ENCODE assay signal across 11 cellular contexts in genomic region chr2:210225461-210225798, GRCh38. TPM values are rescaled to one million over a fixed set of nuclear protein-coding genes. Genes with fewer than 3 reads are reported as not detected.
DNase-seq lines count a peak whose midpoint lies in the region; ATAC-seq and TF ChIP-seq lines count a peak whose summit lies in the region.
"Had no signal": no experiment of that assay in that cellular context is flagged by ENCODE, and none has a peak within 500 bp of the region (broad histone marks: within the 10 kb centered on the region; RNA-seq: fewer than 3 reads in every experiment).

No MANE protein-coding gene starts in this region.

- WGBS in spleen, 5 donors: 16 to 21% (median 17%) methylated on average over 10 of the region's 10 CpGs

- H3K27ac Mint-ChIP-seq in stimulated activated naive CD8-positive, alpha-beta T cell treated with anti-CD3 and anti-CD28 coated beads, Interleukin-15, amount 100 ng/mL, for 72 hours: no peak overlapping the region
- H3K27ac Mint-ChIP-seq: activated naive CD8-positive, alpha-beta T cell treated with anti-CD3 and anti-CD28 coated beads, Interleukin-2, amount 10 ng/mL, durations not matched to agents 7 days and 5 days; natural killer cell had no signal

- H3K27me3 Mint-ChIP-seq in stimulated activated naive CD8-positive, alpha-beta T cell treated with anti-CD3 and anti-CD28 coated beads, Interleukin-15, amount 100 ng/mL, for 72 hours: peaks cover 60% of the 10 kb centered on the region

- H3K9me3 Mint-ChIP-seq in stimulated activated naive CD8-positive, alpha-beta T cell treated with anti-CD3 and anti-CD28 coated beads, Interleukin-15, amount 100 ng/mL, for 72 hours: no peaks in the 10 kb centered on the region
- H3K9me3 Mint-ChIP-seq: activated naive CD8-positive, alpha-beta T cell treated with anti-CD3 and anti-CD28 coated beads, Interleukin-2, amount 10 ng/mL, durations not matched to agents 7 days and 5 days; natural killer cell had no signal

- peaks cover 7% of the 10 kb centered on the region for H3K4me1 Mint-ChIP-seq in stimulated activated naive CD8-positive, alpha-beta T cell treated with anti-CD3 and anti-CD28 coated beads, Interleukin-15, amount 100 ng/mL, for 72 hours

- ATAC-seq in HG02759 (IDR thresholded peaks at IDR 0.05; ENCODE audit: unreplicated experiment) (peak; percentile 2), left lobe of liver (no peak)
- no peak for ATAC-seq in stimulated activated naive CD8-positive, alpha-beta T cell treated with anti-CD3 and anti-CD28 coated beads, Interleukin-15, amount 100 ng/mL, for 72 hours

- no peak for DNase-seq in ascending aorta (ENCODE audit: low spot score in 2 of 2)
- no peak for DNase-seq in spleen
- DNase-seq in DMS 273 treated with DMSO at 0.1 percent for 48 hours (lab: John Stamatoyannopoulos, UW): no peak
- DNase-seq in left lobe of liver (ENCODE audit: low spot score): no peak
- no peak for DNase-seq in WERI-Rb-1
- DNase-seq in stimulated activated naive CD8-positive, alpha-beta T cell treated with anti-CD3 and anti-CD28 coated beads, Interleukin-15, amount 100 ng/mL, for 72 hours: no peak
- DNase-seq: natural killer cell, SHP77 had no signal

- H3K4me3 ChIP-seq in ascending aorta: peak overlapping the region; percentile 61 to 78
- H3K4me3 ChIP-seq in iPS-20b (ENCODE audit: low read length): peak overlapping the region; percentile 91
- H3K4me3 ChIP-seq in spleen: peak overlapping the region in 7 of 8 donors; percentile 24 to 65 (median 35)
- H3K4me3 ChIP-seq in WERI-Rb-1 (ENCODE audit: low read depth, low read length): no peak overlapping the region

- no peak for TF ChIP-seq CTCF in ascending aorta (IDR thresholded peaks at IDR 0.05)
- TF ChIP-seq CTCF in spleen (IDR thresholded peaks at IDR 0.05 in 8 of 11, conservative IDR thresholded peaks at IDR 0.05 in 3 of 11): no peak
- TF ChIP-seq CTCF in WERI-Rb-1 (IDR thresholded peaks at IDR 0.05; ENCODE audit: low read depth, low read length): no peak

- H3K27me3 ChIP-seq in ascending aorta (no peaks in the 10 kb centered on the region), iPS-20b (ENCODE audit: insufficient read depth, low read length) (peaks cover 46% of the 10 kb centered on the region), spleen (replicated peaks in 1 of 7) (peaks cover 0 to 82% (median 23%) of the 10 kb centered on the region in 7 donors), WERI-Rb-1 (ENCODE audit: insufficient read depth, low read depth, severe bottlenecking) (no peaks in the 10 kb centered on the region)

- H3K4me1 ChIP-seq in ascending aorta (peaks cover 0 to 15% of the 10 kb centered on the region in 2 donors), iPS-20b (ENCODE audit: insufficient read depth, low read length) (no peaks in the 10 kb centered on the region), spleen (peaks cover 0 to 16% (median 11%) of the 10 kb centered on the region in 6 donors)

- peaks cover 0 to 4% of the 10 kb centered on the region in 2 donors for H3K36me3 ChIP-seq in ascending aorta
- H3K36me3 ChIP-seq in iPS-20b (ENCODE audit: insufficient read depth, low read depth, low read length): no peaks in the 10 kb centered on the region
- H3K36me3 ChIP-seq in spleen: no peaks in the 10 kb centered on the region
- no peaks in the 10 kb centered on the region for H3K36me3 ChIP-seq in WERI-Rb-1

- H3K27ac ChIP-seq in ascending aorta (peak overlapping the region; percentile 94 to 95), iPS-20b (ENCODE audit: low read length) (no peak overlapping the region), spleen (no peak overlapping the region), WERI-Rb-1 (no peak overlapping the region)

- H3K9me3 ChIP-seq in ascending aorta: no peaks in the 10 kb centered on the region
- H3K9me3 ChIP-seq in iPS-20b (ENCODE audit: insufficient read depth, low read depth, low read length): no peaks in the 10 kb centered on the region
- H3K9me3 ChIP-seq in spleen: no peaks in the 10 kb centered on the region
- no peaks in the 10 kb centered on the region for H3K9me3 ChIP-seq in WERI-Rb-1 (ENCODE audit: severe bottlenecking)

- peak overlapping the region in 1 of 2 donors; percentile 70 for H3K4me3 Mint-ChIP-seq in stimulated activated naive CD8-positive, alpha-beta T cell treated with anti-CD3 and anti-CD28 coated beads, Interleukin-15, amount 100 ng/mL, for 72 hours
- H3K4me3 Mint-ChIP-seq: natural killer cell had no signal

- intact Hi-C loops in ascending aorta (cut with DNase I) (loop anchor here (2.0 to 10.0 kb wide), 2 partner anchors 55 to 691 kb away; partner anchors contain the start of gene KANSL1L), spleen (cut with DNase I; ENCODE audit: low total_unique reads) (no loop called here)

- TF ChIP-seq POLR2A in spleen (IDR thresholded peaks at IDR 0.05): no peak

- peak overlapping the region; percentile 67; the same call in 1 of the 2 replicates for H3K9ac ChIP-seq in iPS-20b (ENCODE audit: low read depth, low read length)

RNA-seq across cellular contexts. Expression of gene ACADL, which starts 0.2 kb away (rescaled TPM):
- total RNA-seq in ascending aorta (18.5 TPM), spleen (not detected), left lobe of liver (26.8 TPM)
- under 1 TPM in 2 of 3 donors, not detected in 1; 0.07 to 0.32 TPM for polyA plus RNA-seq in spleen
- total RNA-seq: activated naive CD8-positive, alpha-beta T cell treated with anti-CD3 and anti-CD28 coated beads, Interleukin-2, amount 10 ng/mL, durations not matched to agents 7 days and 5 days; natural killer cell had no signal

RNA-seq across cellular contexts. Expression of gene KANSL1L, which starts 54.2 kb away (rescaled TPM):
- 39.6 TPM for total RNA-seq in ascending aorta
- total RNA-seq in spleen: 10 to 100 TPM; 13.5 to 30.5 (median 17.9) TPM
- 1 to 10 TPM; 1.2 to 2.7 (median 2.0) TPM for polyA plus RNA-seq in spleen
- total RNA-seq in left lobe of liver: 14.2 TPM

Comparison
In these comparisons a context has a peak if more than half of its experiments do, and no peak if none do; other contexts are left out.
1. H3K27ac ChIP-seq: peak in ascending aorta (2 of 2); none in iPS-20b (single experiment), spleen (0 of 8) and WERI-Rb-1 (single experiment).
2. RNA of gene ACADL, which starts 0.2 kb away (total RNA-seq): 26.8 TPM in left lobe of liver (single experiment) and 18.5 TPM in ascending aorta (single experiment); not detected in spleen; every median in the first group is over 10 times any median in the second.